ENCODE assay signal across 1 cellular context in genomic region chr1:39799770-39800470, GRCh38.
TF ChIP-seq lines count a peak whose summit lies in the region.

No MANE protein-coding gene starts in this region.

TF ChIP-seq in endothelial cell of umbilical vein, 7 proteins besides CTCF, POLR2A, EP300 and RAD21 (continued from another document):
- no peak for TF ChIP-seq FOS (IDR thresholded peaks at IDR 0.05; ENCODE audit: borderline replicate concordance, insufficient read depth, low read length)
